Comparison of ENCODE assay signal across 9 cellular contexts in genomic region chr11:129143335-129143734, GRCh38. TPM values are rescaled to one million over a fixed set of nuclear protein-coding genes. Genes with fewer than 3 reads are reported as not detected.
DNase-seq lines count a peak whose midpoint lies in the region; ATAC-seq and TF ChIP-seq lines count a peak whose summit lies in the region.
"Had no signal": no experiment of that assay in that cellular context is flagged by ENCODE, and none has a peak within 500 bp of the region (broad histone marks: within the 10 kb centered on the region; RNA-seq: fewer than 3 reads in every experiment).

No MANE protein-coding gene starts in this region.

- TF ChIP-seq CTCF in coronary artery (IDR thresholded peaks at IDR 0.05) = no peak

- H3K27me3 ChIP-seq in ACC112 (ENCODE audit: insufficient read depth, low read length) = no peaks in the 10 kb centered on the region
- H3K27me3 ChIP-seq in MG63 = no peaks in the 10 kb centered on the region
- H3K27me3 ChIP-seq in mesenchymal stem cell (ENCODE audit: control insufficient read depth in 1 of 2, insufficient read depth in 1 of 2, low read length in 2 of 2) = no peaks in the 10 kb centered on the region

- H3K27ac ChIP-seq in ACC112 (ENCODE audit: low read depth, low read length) (peak overlapping the region; percentile 99), coronary artery (peak overlapping the region in 1 of 2 donors; percentile 42), mesenchymal stem cell (ENCODE audit: low read length, poor library complexity, severe bottlenecking) (peak overlapping the region; percentile 72)

- peak overlapping the region; percentile 27 for H3K4me2 ChIP-seq in mesenchymal stem cell (ENCODE audit: low read length, poor library complexity, severe bottlenecking)

- H4K8ac ChIP-seq in mesenchymal stem cell (ENCODE audit: low read length) = no peak overlapping the region

- H3K27me3 Mint-ChIP-seq in T-helper 17 cell = no peaks in the 10 kb centered on the region

- no peak overlapping the region for H2BK5ac ChIP-seq in mesenchymal stem cell (ENCODE audit: low read depth, low read length, poor library complexity, severe bottlenecking)

- DNase-seq in MG63 (peak; percentile 99), coronary artery (ENCODE audit: low spot score) (peak; percentile 90), mesenchymal stem cell (peak; percentile 99), GM19240 (ENCODE audit: insufficient read length, low spot score) (no peak), T-helper 17 cell (no peak), UCSD-AML1 (lab: John Stamatoyannopoulos, UW; ENCODE audit: unreplicated experiment) (no peak)
- DNase-seq: DND-41 had no signal

- ATAC-seq in GM21619 (IDR thresholded peaks at IDR 0.05; ENCODE audit: unreplicated experiment) (no peak), T-helper 17 cell (no peak)

- H3K4me1 Mint-ChIP-seq in T-helper 17 cell = no peaks in the 10 kb centered on the region

- no peak overlapping the region for H2BK12ac ChIP-seq in mesenchymal stem cell (ENCODE audit: low read length in 2 of 2)

- H3K9ac ChIP-seq in mesenchymal stem cell (ENCODE audit: low read length) = peak overlapping the region; percentile 83

- peaks cover 33% of the 10 kb centered on the region for H3K79me2 ChIP-seq in ACC112 (ENCODE audit: control insufficient read depth, insufficient read depth, low read length, unreplicated experiment)

- H3K79me1 ChIP-seq in mesenchymal stem cell (replicated peaks; ENCODE audit: low read length, poor library complexity, severe bottlenecking) = peaks cover 10% of the 10 kb centered on the region

- H3K4ac ChIP-seq in mesenchymal stem cell (ENCODE audit: low read depth in 1 of 2, low read length in 2 of 2) = no peak overlapping the region

- no peaks in the 10 kb centered on the region for H3K36me3 Mint-ChIP-seq in T-helper 17 cell (ENCODE audit: low read depth)

- 0% methylated on average over 8 of the region's 8 CpGs for WGBS in mesenchymal stem cell

- no peak overlapping the region for H4K91ac ChIP-seq in mesenchymal stem cell (ENCODE audit: low read length)

- H2AFZ ChIP-seq in ACC112 (ENCODE audit: low read length, unreplicated experiment) = no peak overlapping the region
- no peak overlapping the region for H2AFZ ChIP-seq in mesenchymal stem cell (ENCODE audit: low read depth, low read length)

- H3K4me3 Mint-ChIP-seq in T-helper 17 cell = no peak overlapping the region

- H3K36me3 ChIP-seq in ACC112 (ENCODE audit: insufficient read depth, low read length) = no peaks in the 10 kb centered on the region
- no peaks in the 10 kb centered on the region for H3K36me3 ChIP-seq in MG63
- H3K36me3 ChIP-seq in mesenchymal stem cell (ENCODE audit: control insufficient read depth in 1 of 2, insufficient read depth in 2 of 2, low read depth in 1 of 2, low read length in 2 of 2) = no peaks in the 10 kb centered on the region

- H3K4me1 ChIP-seq in ACC112 (ENCODE audit: control insufficient read depth, insufficient read depth, low read length, unreplicated experiment) (peaks cover 48% of the 10 kb centered on the region), mesenchymal stem cell (ENCODE audit: control insufficient read depth, insufficient read depth, low read depth, low read length) (no peaks in the 10 kb centered on the region)

- no peak overlapping the region for H3K23ac ChIP-seq in mesenchymal stem cell (ENCODE audit: low read length in 2 of 2)

- no peak overlapping the region for H2AK5ac ChIP-seq in mesenchymal stem cell (ENCODE audit: low read length, severe bottlenecking)

- no peaks in the 10 kb centered on the region for H3K9me3 ChIP-seq in MG63
- no peaks in the 10 kb centered on the region for H3K9me3 ChIP-seq in mesenchymal stem cell (ENCODE audit: control insufficient read depth, low read length)
- H3K9me3 ChIP-seq in T-helper 17 cell (ENCODE audit: control insufficient read depth, low read length, poor library complexity, severe bottlenecking) = no peaks in the 10 kb centered on the region

- H3K18ac ChIP-seq in mesenchymal stem cell (ENCODE audit: low read depth in 1 of 2, low read length in 2 of 2) = no peak overlapping the region

- no peak overlapping the region for H3K27ac Mint-ChIP-seq in T-helper 17 cell

- H2BK120ac ChIP-seq in mesenchymal stem cell (ENCODE audit: low read depth, low read length) = no peak overlapping the region

- peak overlapping the region; percentile 48; the same call in 1 of the 2 replicates for H3K4me3 ChIP-seq in ACC112 (ENCODE audit: low read depth, low read length)
- H3K4me3 ChIP-seq in MG63 = no peak overlapping the region
- peak overlapping the region; percentile 27 for H3K4me3 ChIP-seq in coronary artery
- peak overlapping the region in 1 of 2 experiments; percentile 48 for H3K4me3 ChIP-seq in mesenchymal stem cell (ENCODE audit: insufficient read depth in 1 of 2, low read depth in 1 of 2, low read length in 2 of 2)

- no peak overlapping the region for H3K14ac ChIP-seq in mesenchymal stem cell (ENCODE audit: low read length in 2 of 2)

- H2BK15ac ChIP-seq in mesenchymal stem cell (ENCODE audit: low read depth, poor library complexity, severe bottlenecking) = no peak overlapping the region

RNA-seq across cellular contexts. Expression of gene ARHGAP32, which starts 48.8 kb away (rescaled TPM):
- 2.8 and 3.8 TPM in 2 replicates for total RNA-seq in MG63 (2014; rRNA removed; shearing (Covaris generic); ENCODE audit: low replicate concordance)
- 2.9 TPM for polyA plus RNA-seq in mesenchymal stem cell (2013, experiment 1 of 2)
- polyA plus RNA-seq in mesenchymal stem cell (2013, experiment 2 of 2) = 2.7 TPM
- 1 to 10 TPM; 3.2 to 9.4 TPM for total RNA-seq in T-helper 17 cell

Comparison
In these comparisons a context has a peak if more than half of its experiments do, and no peak if none do; other contexts are left out.
1. DNase-seq: peak in MG63 (single experiment), coronary artery (single experiment) and mesenchymal stem cell (single experiment); none in GM19240 (single experiment), T-helper 17 cell (0 of 3) and UCSD-AML1 (single experiment).